ENCODE assay signal across 18 cellular contexts in genomic region chr21:31470896-31471694, GRCh38.
DNase-seq lines count a peak whose midpoint lies in the region.
"Had no signal": no experiment of that assay in that cellular context is flagged by ENCODE, and none has a peak within 500 bp of the region (broad histone marks: within the 10 kb centered on the region; RNA-seq: fewer than 3 reads in every experiment).

No MANE protein-coding gene starts in this region.

- in situ Hi-C loops in G401 (cut with HindIII; ENCODE audit: low sequenced_read_pairs) = no loop called here

- peak; percentile 80 for DNase-seq in G401 (ENCODE audit: low spot score)
- peak; percentile 56 for DNase-seq in NCI-H146 (lab: John Stamatoyannopoulos, UW)
- DNase-seq in ecto neural progenitor cell (ENCODE audit: low spot score) = peak; percentile 53
- DNase-seq in mesenteric fat pad (ENCODE audit: low spot score) = peak; percentile 78
- DNase-seq in central memory CD4-positive, alpha-beta T cell = no peak
- no peak for DNase-seq in stimulated activated CD4-positive, alpha-beta T cell treated with anti-CD3 and anti-CD28 coated beads, Interleukin-12 subunit alpha, Interleukin-12 subunit beta, amount 100 ng/mL, for 4 hours
- no peak for DNase-seq in activated T-cell treated with anti-CD3 and anti-CD28 coated beads, Interleukin-2, amount 50 U/mL, for 48 hours
- DNase-seq: activated CD4-positive, alpha-beta T cell treated with anti-CD3 and anti-CD28 coated beads for 4 hours; activated T-cell treated with anti-CD3 and anti-CD28 coated beads, Interleukin-2, amount 50 U/mL, for 4 hours; effector CD4-positive, alpha-beta T cell; IMR-90; left lung; naive thymus-derived CD8-positive, alpha-beta T cell; NCI-H1092; NCI-H2029 treated with DMSO at 0.1 percent for 48 hours; NCI-H524 treated with DMSO at 0.1 percent for 48 hours; small intestine; stimulated activated CD4-positive, alpha-beta T cell treated with anti-CD3 and anti-CD28 coated beads, Interleukin-2, amount 100 ng/mL, for 24 hours had no signal

Comparison
In these comparisons a context has a peak if more than half of its experiments do, and no peak if none do; other contexts are left out.
1. DNase-seq: peak in G401 (single experiment), NCI-H146 (single experiment), ecto neural progenitor cell (single experiment) and mesenteric fat pad (single experiment); none in central memory CD4-positive, alpha-beta T cell (single experiment), stimulated activated CD4-positive, alpha-beta T cell treated with anti-CD3 and anti-CD28 coated beads, Interleukin-12 subunit alpha, Interleukin-12 subunit beta, amount 100 ng/mL, for 4 hours (single experiment) and activated T-cell treated with anti-CD3 and anti-CD28 coated beads, Interleukin-2, amount 50 U/mL, for 48 hours (0 of 2).